2 cellular contexts compared by ENCODE assay signal in genomic region chr20:44405246-44405645, GRCh38.
TF ChIP-seq lines count a peak whose summit lies in the region.

No MANE protein-coding gene starts in this region.

TF ChIP-seq in SK-N-SH, 30 proteins besides CTCF, POLR2A, EP300 and RAD21:
- TF ChIP-seq ZBTB33 (IDR thresholded peaks at IDR 0.05; ENCODE audit: borderline replicate concordance, low read depth) (no peak), CHD2 (IDR thresholded peaks at IDR 0.05; ENCODE audit: low read length, partially characterized antibody) (no peak), GATA2 (CRISPR knock-in tag; IDR thresholded peaks at IDR 0.05) (no peak), MXI1 (IDR thresholded peaks at IDR 0.05; ENCODE audit: low read depth, low read length) (no peak), USF2 (IDR thresholded peaks at IDR 0.05; ENCODE audit: borderline replicate concordance, low read depth, low read length) (no peak), RCOR1 (IDR thresholded peaks at IDR 0.05; ENCODE audit: low read length) (no peak), IRF3 (IDR thresholded peaks at IDR 0.05; ENCODE audit: low read depth, low read length) (no peak), PBX3 (IDR thresholded peaks at IDR 0.05) (no peak), GABPA (IDR thresholded peaks at IDR 0.05; ENCODE audit: low read depth) (no peak), SIN3A (IDR thresholded peaks at IDR 0.05; ENCODE audit: borderline replicate concordance, low read depth, low read length) (no peak)

TF ChIP-seq in SK-N-SH treated with all-trans-retinoic acid at 6 μM for 48 hours, 23 proteins besides CTCF, POLR2A, EP300 and RAD21:
- no peak for TF ChIP-seq PPARA (CRISPR knock-in tag; IDR thresholded peaks at IDR 0.05; ENCODE audit: borderline replicate concordance)
- no peak for TF ChIP-seq RARB (CRISPR knock-in tag; IDR thresholded peaks at IDR 0.05)
- TF ChIP-seq CREB5 (CRISPR knock-in tag; IDR thresholded peaks at IDR 0.05; ENCODE audit: low read depth) = no peak
- TF ChIP-seq ZFP30 (CRISPR knock-in tag; IDR thresholded peaks at IDR 0.05) = no peak
- TF ChIP-seq POU6F1 (CRISPR knock-in tag; IDR thresholded peaks at IDR 0.05; ENCODE audit: borderline replicate concordance, low read depth) = no peak
- no peak for TF ChIP-seq BACH2 (CRISPR knock-in tag; IDR thresholded peaks at IDR 0.05; ENCODE audit: borderline replicate concordance)
- TF ChIP-seq ESRRG (CRISPR knock-in tag; IDR thresholded peaks at IDR 0.05) = no peak
- TF ChIP-seq OSR1 (CRISPR knock-in tag; IDR thresholded peaks at IDR 0.05) = no peak
- no peak for TF ChIP-seq TOX (CRISPR knock-in tag; IDR thresholded peaks at IDR 0.05; ENCODE audit: borderline replicate concordance)
